In the genomic region with DNA sequence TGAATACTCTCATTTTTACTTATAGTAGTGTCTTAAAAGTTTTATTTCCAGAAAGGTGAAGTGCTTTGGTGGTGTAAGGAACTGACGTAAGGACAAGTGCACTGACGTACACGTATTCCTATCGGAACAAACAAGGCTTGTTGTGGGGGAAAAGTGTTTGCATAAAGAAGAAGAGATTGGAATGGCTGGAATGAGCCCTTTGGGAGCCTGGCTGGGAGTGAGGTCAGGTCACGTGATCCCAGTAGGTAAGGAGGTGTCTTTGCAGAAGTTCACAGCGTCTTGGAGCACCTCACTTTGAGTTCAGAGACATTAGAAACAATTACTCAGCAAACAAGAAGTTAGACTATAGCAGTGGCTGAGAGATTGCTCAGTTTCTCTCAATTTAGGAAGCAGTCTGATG, we compare ENCODE assay signal across 38 cellular contexts.
"Had no signal": no experiment of that assay in that cellular context is flagged by ENCODE, and none has a peak within 500 bp of the region (broad histone marks: within the 10 kb centered on the region; RNA-seq: fewer than 3 reads in every experiment).

No MANE protein-coding gene starts in this region.

- H3K36me3 ChIP-seq: Peyer's patch, SJSA1 had no signal

- H3K4me1 ChIP-seq: Peyer's patch, SJSA1 had no signal

- FAIRE-seq: bronchial epithelial cell had no signal

- H3K4me3 ChIP-seq: Peyer's patch, SJSA1 had no signal

- H3K27me3 ChIP-seq: Peyer's patch, SJSA1 had no signal

- H3K27ac Mint-ChIP-seq: activated CD4-positive, alpha-beta memory T cell treated with anti-CD3 and anti-CD28 coated beads for 36 hours; activated naive CD4-positive, alpha-beta T cell treated with anti-CD3 and anti-CD28 coated beads for 36 hours; activated naive CD8-positive, alpha-beta T cell; activated naive CD8-positive, alpha-beta T cell treated with anti-CD3 and anti-CD28 coated beads, Interleukin-2, amount 50 U/mL, for 24 hours; activated T-helper 1 cell treated with anti-CD3 and anti-CD28 coated beads, Interleukin-12 subunit alpha, Interleukin-12 subunit beta, Interleukin-2, Interleukin-4 antibody, amounts not matched to agents 30 ng/mL and 10 ng/mL and 1 ng/mL, durations not matched to agents 14 hours and 24 hours and 36 hours; brain had no signal

- H3K27ac ChIP-seq: KMS-11, Peyer's patch, SJSA1 had no signal

- ATAC-seq: activated CD4-positive, CD25-positive, alpha-beta regulatory T cell treated with anti-CD3 and anti-CD28 coated beads, Interleukin-2, amount 50 U/mL, for 24 hours; activated naive CD8-positive, alpha-beta T cell treated with anti-CD3 and anti-CD28 coated beads, Interleukin-2, amount 50 U/mL, for 24 hours; activated T-cell treated with anti-CD3 and anti-CD28 coated beads, Interleukin-2, amount 50 U/mL, for 4 hours; PC-3; SK-N-SH treated with all-trans-retinoic acid at 6 μM for 48 hours had no signal

- H3K4me3 Mint-ChIP-seq: activated CD4-positive, alpha-beta memory T cell treated with anti-CD3 and anti-CD28 coated beads for 36 hours; activated naive CD4-positive, alpha-beta T cell treated with anti-CD3 and anti-CD28 coated beads for 36 hours; activated naive CD8-positive, alpha-beta T cell; activated naive CD8-positive, alpha-beta T cell treated with anti-CD3 and anti-CD28 coated beads, Interleukin-2, amount 50 U/mL, for 24 hours; activated T-cell treated with anti-CD3 and anti-CD28 coated beads, Interleukin-2, amount 50 U/mL, for 4 hours; activated T-helper 1 cell treated with anti-CD3 and anti-CD28 coated beads, Interleukin-12 subunit alpha, Interleukin-12 subunit beta, Interleukin-2, Interleukin-4 antibody, amounts not matched to agents 30 ng/mL and 10 ng/mL and 1 ng/mL, durations not matched to agents 14 hours and 24 hours and 36 hours; brain had no signal

- H3K4me2 ChIP-seq: KMS-11 had no signal

- H3K36me3 Mint-ChIP-seq: activated CD4-positive, alpha-beta memory T cell treated with anti-CD3 and anti-CD28 coated beads for 36 hours; activated naive CD8-positive, alpha-beta T cell had no signal

- H3K9me3 ChIP-seq: SJSA1 had no signal

- H3K9ac ChIP-seq: KMS-11 had no signal

- H3K4me1 Mint-ChIP-seq: activated naive CD8-positive, alpha-beta T cell treated with anti-CD3 and anti-CD28 coated beads, Interleukin-2, amount 50 U/mL, for 24 hours had no signal

- DNase-seq: activated CD4-positive, alpha-beta memory T cell treated with anti-CD3 and anti-CD28 coated beads for 36 hours; activated CD4-positive, alpha-beta T cell treated with anti-CD3 and anti-CD28 coated beads for 4 hours; activated CD4-positive, alpha-beta T cell treated with anti-CD3 and anti-CD28 coated beads, Interleukin-2, amount 50 U/mL, for 1 hour; activated CD8-positive, alpha-beta memory T cell treated with anti-CD3 and anti-CD28 coated beads, Interleukin-2, amount 50 U/mL, for 4 hours; activated gamma-delta T cell treated with Interleukin-2 at 50 U/mL for 16 hours; activated naive CD4-positive, alpha-beta T cell treated with anti-CD3 and anti-CD28 coated beads for 36 hours; activated naive CD8-positive, alpha-beta T cell treated with anti-CD3 and anti-CD28 coated beads, Interleukin-2, amount 50 U/mL, for 24 hours; activated T-cell treated with anti-CD3 and anti-CD28 coated beads for 4 hours; activated T-cell treated with anti-CD3 and anti-CD28 coated beads, Interleukin-2, amount 50 U/mL, for 4 hours; anterior cingulate cortex; caudate nucleus; cerebellar nuclear complex; MM.1S; MV-4-11; NCI-H1092; NCI-H1436 treated with DMSO at 0.1 percent for 48 hours; NCI-H1694 treated with DMSO at 0.1 percent for 48 hours; NCI-H2029; NCI-H345; NCI-H510A; NCI-H526; NCI-H748 treated with DMSO at 0.1 percent for 48 hours; NK-92 treated with Interleukin-12 subunit alpha and Interleukin-12 subunit beta, amount 100 ng/mL, for 24 hours; PC-3; Peyer's patch; RPMI8226; SHP77 treated with DMSO at 0.1 percent for 48 hours; T-helper 1 cell; T-helper 2 cell; T-helper 9 cell had no signal
